ENCODE assay signal across 11 cellular contexts in genomic region chr6:142853244-142854180, GRCh38.
A peak's percentile ranks its signal among the peaks of the same experiment; 100 is the strongest.
DNase-seq lines count a peak whose midpoint lies in the region; ATAC-seq and TF ChIP-seq lines count a peak whose summit lies in the region.
"Had no signal": no experiment of that assay in that cellular context is flagged by ENCODE, and none has a peak within 500 bp of the region (broad histone marks: within the 10 kb centered on the region; RNA-seq: fewer than 3 reads in every experiment).

No MANE protein-coding gene starts in this region.

- H3K9me3 ChIP-seq in WERI-Rb-1 (ENCODE audit: severe bottlenecking) (no peaks in the 10 kb centered on the region), thymus (ENCODE audit: control insufficient read depth) (no peaks in the 10 kb centered on the region), upper lobe of left lung (no peaks in the 10 kb centered on the region)
- H3K9me3 ChIP-seq: BLaER1 treated with 17β-estradiol and CSF1 and Interleukin-3, amounts not matched to agents 10 nM and 100 nM; suprapubic skin had no signal

- TF ChIP-seq CTCF in WERI-Rb-1 (IDR thresholded peaks at IDR 0.05; ENCODE audit: low read depth, low read length), result no peak
- no peak for TF ChIP-seq CTCF in upper lobe of left lung (IDR thresholded peaks at IDR 0.05)

- no peak for TF ChIP-seq POLR2A in upper lobe of left lung (IDR thresholded peaks at IDR 0.05)

- peaks cover 20% of the 10 kb centered on the region for H3K36me3 Mint-ChIP-seq in activated naive CD4-positive, alpha-beta T cell treated with anti-CD3 and anti-CD28 coated beads, Interleukin-2, amount 10 ng/mL, durations not matched to agents 7 days and 5 days

- H3K4me3 Mint-ChIP-seq in activated naive CD4-positive, alpha-beta T cell treated with anti-CD3 and anti-CD28 coated beads, Interleukin-2, amount 10 ng/mL, durations not matched to agents 7 days and 5 days, result no peak overlapping the region

- CTCF ChIA-PET in activated naive CD4-positive, alpha-beta T cell treated with anti-CD3 and anti-CD28 coated beads, Interleukin-2, amount 10 ng/mL, durations not matched to agents 7 days and 5 days (lab: Charles Lee), result interaction anchor here (0.7 to 1.1 kb wide), 4 partner anchors 22 to 119 kb away, joined by 3 to 4 read pairs (median 3); no protein-coding TSS in a partner anchor

- H3K4me3 ChIP-seq in WERI-Rb-1 (ENCODE audit: low read depth, low read length) (no peak overlapping the region), thymus (ENCODE audit: low read length) (no peak overlapping the region), upper lobe of left lung (no peak overlapping the region)
- H3K4me3 ChIP-seq: BLaER1 treated with 17β-estradiol and CSF1 and Interleukin-3, amounts not matched to agents 10 nM and 100 nM; suprapubic skin had no signal

- peaks cover 39% of the 10 kb centered on the region for H3K4me1 ChIP-seq in thymus (ENCODE audit: control insufficient read depth, insufficient read depth, low read length)
- peaks cover 8 to 22% (median 13%) of the 10 kb centered on the region in 4 donors for H3K4me1 ChIP-seq in upper lobe of left lung

- H3K36me3 ChIP-seq in WERI-Rb-1 (no peaks in the 10 kb centered on the region), thymus (ENCODE audit: control insufficient read depth, insufficient read depth) (no peaks in the 10 kb centered on the region), upper lobe of left lung (no peaks in the 10 kb centered on the region)
- H3K36me3 ChIP-seq: suprapubic skin had no signal

- no peaks in the 10 kb centered on the region for H3K27me3 Mint-ChIP-seq in activated naive CD4-positive, alpha-beta T cell treated with anti-CD3 and anti-CD28 coated beads, Interleukin-2, amount 10 ng/mL, durations not matched to agents 7 days and 5 days

- TF ChIP-seq EP300 in upper lobe of left lung (IDR thresholded peaks at IDR 0.05), result no peak

- no peak overlapping the region for H3K27ac ChIP-seq in WERI-Rb-1
- H3K27ac ChIP-seq in thymus (ENCODE audit: low read depth), result peak overlapping the region; percentile 43
- no peak overlapping the region for H3K27ac ChIP-seq in upper lobe of left lung
- H3K27ac ChIP-seq: suprapubic skin had no signal

- no peak for DNase-seq in activated naive CD4-positive, alpha-beta T cell treated with anti-CD3 and anti-CD28 coated beads, Interleukin-2, amount 10 ng/mL, durations not matched to agents 7 days and 5 days
- no peak for DNase-seq in activated naive CD4-positive, alpha-beta T cell (lab: John Stamatoyannopoulos, UW)
- DNase-seq in WERI-Rb-1 (peak; percentile 48), fibroblast of peridontal ligament (ENCODE audit: extremely low read depth) (peak; percentile 49), upper lobe of left lung (no peak)
- DNase-seq: NCI-H345 had no signal

- H3K27me3 ChIP-seq in WERI-Rb-1 (ENCODE audit: insufficient read depth, low read depth, severe bottlenecking) (no peaks in the 10 kb centered on the region), thymus (ENCODE audit: control insufficient read depth, insufficient read depth) (no peaks in the 10 kb centered on the region), upper lobe of left lung (no peaks in the 10 kb centered on the region)
- H3K27me3 ChIP-seq: BLaER1 treated with 17β-estradiol and CSF1 and Interleukin-3, amounts not matched to agents 10 nM and 100 nM; suprapubic skin had no signal

- 85% methylated on average over 6 of the region's 6 CpGs for WGBS in thymus
- WGBS in upper lobe of left lung, 2 donors, result 72 to 85% methylated on average over 6 of the region's 6 CpGs

- peaks cover 95% of the 10 kb centered on the region for H3K4me1 Mint-ChIP-seq in activated naive CD4-positive, alpha-beta T cell treated with anti-CD3 and anti-CD28 coated beads, Interleukin-2, amount 10 ng/mL, durations not matched to agents 7 days and 5 days

- no peaks in the 10 kb centered on the region for H3K9me3 Mint-ChIP-seq in activated naive CD4-positive, alpha-beta T cell treated with anti-CD3 and anti-CD28 coated beads, Interleukin-2, amount 10 ng/mL, durations not matched to agents 7 days and 5 days

- ATAC-seq in upper lobe of left lung (ENCODE audit: low FRiP score in 2 of 2), result no peak
- no peak for ATAC-seq in HG02571 (IDR thresholded peaks at IDR 0.05; ENCODE audit: unreplicated experiment)
- ATAC-seq in GM21825 (IDR thresholded peaks at IDR 0.05; ENCODE audit: unreplicated experiment), result no peak

- H3K27ac Mint-ChIP-seq in activated naive CD4-positive, alpha-beta T cell treated with anti-CD3 and anti-CD28 coated beads, Interleukin-2, amount 10 ng/mL, durations not matched to agents 7 days and 5 days, result peak overlapping the region; percentile 98

Comparison
In these comparisons a context has a peak if more than half of its experiments do, and no peak if none do; other contexts are left out.
1. DNase-seq: peak in WERI-Rb-1 (single experiment) and fibroblast of peridontal ligament (single experiment); none in activated naive CD4-positive, alpha-beta T cell treated with anti-CD3 and anti-CD28 coated beads, Interleukin-2, amount 10 ng/mL, durations not matched to agents 7 days and 5 days (single experiment), activated naive CD4-positive, alpha-beta T cell (0 of 4) and upper lobe of left lung (0 of 2).